1 cellular context compared by ENCODE assay signal in the genomic region with DNA sequence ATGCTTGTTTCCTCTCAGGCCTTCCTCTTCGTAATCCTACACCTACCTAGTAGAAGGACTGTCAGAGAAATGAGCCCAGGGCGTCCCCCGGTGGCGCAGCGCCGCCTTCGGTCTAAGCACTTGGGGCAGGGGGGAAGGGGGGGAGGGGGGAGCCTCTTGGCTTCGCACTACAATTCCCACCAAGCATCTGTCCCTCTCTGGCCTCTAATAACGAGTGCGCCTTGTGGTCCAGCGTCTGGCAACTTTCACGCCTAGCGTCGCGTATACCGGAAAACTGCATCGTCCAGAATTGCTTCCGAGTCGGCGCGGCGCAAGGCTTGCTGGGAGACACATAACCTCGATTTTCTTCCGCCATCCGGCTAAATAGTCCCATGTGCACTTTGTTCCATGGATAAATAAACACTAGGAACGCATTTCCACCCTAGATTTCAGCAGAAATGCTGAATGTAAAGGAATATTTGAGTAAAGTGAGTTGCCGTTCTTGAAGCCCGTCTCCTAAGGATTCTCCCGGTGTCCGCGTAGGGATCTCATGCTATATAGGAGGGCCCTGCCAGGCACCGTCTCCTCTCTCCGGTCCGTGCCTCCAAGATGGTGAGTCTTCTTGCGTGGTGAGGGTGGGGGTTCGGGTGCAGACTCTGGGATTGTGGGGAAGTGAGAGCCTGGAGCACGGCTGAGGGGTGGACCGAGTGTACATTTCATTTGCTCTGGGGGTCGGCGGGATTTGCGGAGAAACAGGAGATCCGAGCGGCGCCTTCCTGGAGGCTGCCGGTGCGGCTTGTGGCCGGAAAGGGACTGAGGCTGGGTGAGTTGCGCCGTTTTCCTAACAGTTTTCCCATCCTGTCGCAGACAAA.
TF ChIP-seq lines count a peak whose summit lies in the region.

A gene (plus strand): TSS at position 340 of the 851 bp plus-strand sequence. CDS start 249 bp downstream, at position 589.

TF ChIP-seq in HCT116, 20 proteins besides CTCF, POLR2A, EP300 and RAD21 (continued from another document):
- TF ChIP-seq ELF1 (IDR thresholded peaks at IDR 0.05; ENCODE audit: borderline replicate concordance, low read depth) (peak; percentile 82; the same call in 1 of the 2 replicates), EZH2phosphoT487 (IDR thresholded peaks at IDR 0.05; ENCODE audit: borderline replicate concordance) (no peak), JUND (IDR thresholded peaks at IDR 0.05) (peak; percentile 62; the same call in 1 of the 2 replicates), CBX3 (IDR thresholded peaks at IDR 0.05; ENCODE audit: low read depth) (peak; percentile 75)
- TF ChIP-seq, protein P1, sequence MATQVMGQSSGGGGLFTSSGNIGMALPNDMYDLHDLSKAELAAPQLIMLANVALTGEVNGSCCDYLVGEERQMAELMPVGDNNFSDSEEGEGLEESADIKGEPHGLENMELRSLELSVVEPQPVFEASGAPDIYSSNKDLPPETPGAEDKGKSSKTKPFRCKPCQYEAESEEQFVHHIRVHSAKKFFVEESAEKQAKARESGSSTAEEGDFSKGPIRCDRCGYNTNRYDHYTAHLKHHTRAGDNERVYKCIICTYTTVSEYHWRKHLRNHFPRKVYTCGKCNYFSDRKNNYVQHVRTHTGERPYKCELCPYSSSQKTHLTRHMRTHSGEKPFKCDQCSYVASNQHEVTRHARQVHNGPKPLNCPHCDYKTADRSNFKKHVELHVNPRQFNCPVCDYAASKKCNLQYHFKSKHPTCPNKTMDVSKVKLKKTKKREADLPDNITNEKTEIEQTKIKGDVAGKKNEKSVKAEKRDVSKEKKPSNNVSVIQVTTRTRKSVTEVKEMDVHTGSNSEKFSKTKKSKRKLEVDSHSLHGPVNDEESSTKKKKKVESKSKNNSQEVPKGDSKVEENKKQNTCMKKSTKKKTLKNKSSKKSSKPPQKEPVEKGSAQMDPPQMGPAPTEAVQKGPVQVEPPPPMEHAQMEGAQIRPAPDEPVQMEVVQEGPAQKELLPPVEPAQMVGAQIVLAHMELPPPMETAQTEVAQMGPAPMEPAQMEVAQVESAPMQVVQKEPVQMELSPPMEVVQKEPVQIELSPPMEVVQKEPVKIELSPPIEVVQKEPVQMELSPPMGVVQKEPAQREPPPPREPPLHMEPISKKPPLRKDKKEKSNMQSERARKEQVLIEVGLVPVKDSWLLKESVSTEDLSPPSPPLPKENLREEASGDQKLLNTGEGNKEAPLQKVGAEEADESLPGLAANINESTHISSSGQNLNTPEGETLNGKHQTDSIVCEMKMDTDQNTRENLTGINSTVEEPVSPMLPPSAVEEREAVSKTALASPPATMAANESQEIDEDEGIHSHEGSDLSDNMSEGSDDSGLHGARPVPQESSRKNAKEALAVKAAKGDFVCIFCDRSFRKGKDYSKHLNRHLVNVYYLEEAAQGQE (IDR thresholded peaks at IDR 0.05; ENCODE audit: low read depth) = no peak
